ENCODE assay signal across 8 cellular contexts in the genomic region with DNA sequence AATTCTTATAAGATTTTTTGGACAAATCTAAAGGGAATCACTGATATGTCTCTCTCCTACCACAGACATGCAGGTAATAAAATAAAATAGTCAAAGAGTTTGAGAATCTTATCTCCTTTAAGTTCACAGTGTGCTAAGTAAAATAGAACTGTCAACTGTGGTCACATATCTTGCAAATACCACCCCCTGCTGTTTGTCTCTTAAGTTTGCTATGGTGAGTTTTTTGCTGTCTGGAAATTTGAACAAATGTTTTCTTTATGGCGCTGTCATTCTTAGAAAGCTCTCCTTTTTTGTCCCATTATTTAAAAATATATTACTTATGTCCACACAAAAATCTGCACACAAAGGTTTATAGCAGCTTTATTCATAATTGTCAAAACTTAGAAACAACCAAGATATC. TPM values are rescaled to one million over a fixed set of nuclear protein-coding genes. Genes with fewer than 3 reads are reported as not detected.
DNase-seq lines count a peak whose midpoint lies in the region; ATAC-seq, FAIRE-seq and TF ChIP-seq lines count a peak whose summit lies in the region.

No MANE protein-coding gene starts in this region.

- no peaks in the 10 kb centered on the region for H3K9me3 Mint-ChIP-seq in stimulated activated naive CD8-positive, alpha-beta T cell treated with anti-CD3 and anti-CD28 coated beads, Interleukin-15, Interleukin-2, amounts not matched to agents 100 ng/mL and 50 ng/mL, for 24 hours

- H3K27me3 Mint-ChIP-seq in stimulated activated naive CD8-positive, alpha-beta T cell treated with anti-CD3 and anti-CD28 coated beads, Interleukin-15, Interleukin-2, amounts not matched to agents 100 ng/mL and 50 ng/mL, for 24 hours: no peaks in the 10 kb centered on the region

- H3K27ac Mint-ChIP-seq in stimulated activated naive CD8-positive, alpha-beta T cell treated with anti-CD3 and anti-CD28 coated beads, Interleukin-15, Interleukin-2, amounts not matched to agents 100 ng/mL and 50 ng/mL, for 24 hours: peak overlapping the region; percentile 96

- peaks cover 49% of the 10 kb centered on the region for H3K4me1 Mint-ChIP-seq in stimulated activated naive CD8-positive, alpha-beta T cell treated with anti-CD3 and anti-CD28 coated beads, Interleukin-15, Interleukin-2, amounts not matched to agents 100 ng/mL and 50 ng/mL, for 24 hours (ENCODE audit: low read depth)

- WGBS in stomach, 5 donors: 23 to 59% (median 41%) methylated on average over 1 of the region's 1 CpG

- TF ChIP-seq CTCF in RWPE2 (IDR thresholded peaks at IDR 0.05; ENCODE audit: poor library complexity, severe bottlenecking) (peak; percentile 34), stomach (IDR thresholded peaks at IDR 0.05) (peak in 3 of 7 experiments; percentile 27 to 39 (median 32))

- no peak overlapping the region for H3K4me3 ChIP-seq in RWPE2 (ENCODE audit: severe bottlenecking)
- no peak overlapping the region for H3K4me3 ChIP-seq in stomach

- DNase-seq in stimulated activated naive CD8-positive, alpha-beta T cell treated with anti-CD3 and anti-CD28 coated beads, Interleukin-15, Interleukin-2, amounts not matched to agents 100 U/mL and 50 U/mL, for 24 hours: no peak
- DNase-seq in RWPE2 (ENCODE audit: low spot score): no peak
- DNase-seq in frontal cortex (ENCODE audit: low spot score in 2 of 2): no peak
- DNase-seq in germinal center (ENCODE audit: low spot score): no peak
- no peak for DNase-seq in mucosa of gallbladder (ENCODE audit: low spot score)
- DNase-seq in stomach: no peak
- no peak for DNase-seq in stimulated activated CD4-positive, alpha-beta T cell treated with anti-CD3 and anti-CD28 coated beads, Interleukin-1b, Interleukin-23, amount 100 ng/mL, for 48 hours

- no peak for TF ChIP-seq EP300 in stomach (IDR thresholded peaks at IDR 0.05)

- H3K4me1 ChIP-seq in RWPE2 (ENCODE audit: insufficient read depth, poor library complexity, severe bottlenecking): no peaks in the 10 kb centered on the region
- H3K4me1 ChIP-seq in stomach: peaks cover 0 to 18% (median 0%) of the 10 kb centered on the region in 4 donors

- H3K27ac ChIP-seq in RWPE2 (ENCODE audit: poor library complexity, severe bottlenecking) (no peak overlapping the region), stomach (peak overlapping the region in 1 of 5 donors; percentile 63)

- ATAC-seq in stimulated activated naive CD8-positive, alpha-beta T cell treated with anti-CD3 and anti-CD28 coated beads, Interleukin-15, Interleukin-2, amounts not matched to agents 100 U/mL and 50 U/mL, for 24 hours: no peak
- ATAC-seq in RWPE2 (ENCODE audit: low read depth): no peak

- peak overlapping the region; percentile 71 for H3K4me3 Mint-ChIP-seq in stimulated activated naive CD8-positive, alpha-beta T cell treated with anti-CD3 and anti-CD28 coated beads, Interleukin-15, Interleukin-2, amounts not matched to agents 100 ng/mL and 50 ng/mL, for 24 hours

- peak; percentile 76 for FAIRE-seq in frontal cortex (lab: Jason Lieb, UNC)

- H3K36me3 Mint-ChIP-seq in stimulated activated naive CD8-positive, alpha-beta T cell treated with anti-CD3 and anti-CD28 coated beads, Interleukin-15, Interleukin-2, amounts not matched to agents 100 ng/mL and 50 ng/mL, for 24 hours (ENCODE audit: low read depth): no peaks in the 10 kb centered on the region

- no peaks in the 10 kb centered on the region for H3K36me3 ChIP-seq in RWPE2 (ENCODE audit: low read depth)
- H3K36me3 ChIP-seq in stomach: no peaks in the 10 kb centered on the region

- intact Hi-C loops in stomach (cut with DNase I; ENCODE audit: low total_unique reads): loop anchor here (10.0 kb wide), 1 partner anchor 302 kb away; a partner anchor contains a TSS

- H3K9me3 ChIP-seq in RWPE2 (ENCODE audit: severe bottlenecking) (no peaks in the 10 kb centered on the region), stomach (no peaks in the 10 kb centered on the region)

- peaks cover 10% of the 10 kb centered on the region for H3K27me3 ChIP-seq in RWPE2 (ENCODE audit: insufficient read depth, poor library complexity, severe bottlenecking)
- H3K27me3 ChIP-seq in stomach: no peaks in the 10 kb centered on the region

- TF ChIP-seq POLR2A in stomach (IDR thresholded peaks at IDR 0.05): no peak

RNA-seq across cellular contexts. Expression of a gene that starts 19.6 kb away (rescaled TPM):
- total RNA-seq in frontal cortex (3.7 TPM), mucosa of gallbladder (9.8 TPM), stomach (10 to 100 TPM in 4 of 5 donors, 1 to 10 TPM in 1; 7.0 to 25.2 (median 20.9) TPM)
- 10 to 100 TPM; 10.0 to 16.3 (median 14.0) TPM for polyA plus RNA-seq in stomach

RNA-seq across cellular contexts. Expression of a gene that starts 40.4 kb away (rescaled TPM):
- 0.82 TPM for total RNA-seq in frontal cortex
- 5.1 TPM for total RNA-seq in mucosa of gallbladder
- total RNA-seq in stomach: 1 to 10 TPM in 3 of 5 donors, under 1 TPM in 1, not detected in 1; 0.45 to 5.8 (median 4.7) TPM
- polyA plus RNA-seq in stomach: 1 to 10 TPM; 2.3 to 2.7 (median 2.4) TPM

RNA-seq across cellular contexts. Expression of a gene that starts 43.3 kb away (rescaled TPM):
- total RNA-seq in frontal cortex: 2.4 TPM
- total RNA-seq in mucosa of gallbladder: 304 TPM
- total RNA-seq in stomach: 100 to 1,000 TPM in 1 of 5 donors, 10 to 100 TPM in 4; 59.3 to 108 (median 87.6) TPM
- 100 to 1,000 TPM in 1 of 3 donors, 10 to 100 TPM in 2; 29.4 to 157 (median 90.1) TPM for polyA plus RNA-seq in stomach

RNA-seq across cellular contexts. Expression of a gene that starts 43.7 kb away (rescaled TPM):
- total RNA-seq in frontal cortex: 1.2 TPM
- total RNA-seq in mucosa of gallbladder: 246 TPM
- total RNA-seq in stomach: 100 to 1,000 TPM in 1 of 5 donors, 10 to 100 TPM in 4; 14.7 to 116 (median 35.8) TPM
- polyA plus RNA-seq in stomach: 10 to 100 TPM; 21.4 to 92.0 (median 62.0) TPM

Comparison
In these comparisons a context has a peak if more than half of its experiments do, and no peak if none do; other contexts are left out.
1. RNA of a gene that starts 43.3 kb away (total RNA-seq): 304 TPM in mucosa of gallbladder (single experiment) and 59.3 to 108 TPM in stomach; 2.4 TPM in frontal cortex (single experiment); every median in the first group is over 10 times any median in the second.